In genomic region chr4:148503681-148504080, GRCh38 we compare ENCODE assay signal across 23 cellular contexts.
"Had no signal": no experiment of that assay in that cellular context is flagged by ENCODE, and none has a peak within 500 bp of the region (broad histone marks: within the 10 kb centered on the region; RNA-seq: fewer than 3 reads in every experiment).

No MANE protein-coding gene starts in this region.

- H3K9me3 ChIP-seq: colonic mucosa, esophagus squamous epithelium, gastrocnemius medialis, left lung, lower lobe of right lung, mucosa of descending colon had no signal

- H3K27ac ChIP-seq: colonic mucosa, epithelial cell of prostate, esophagus squamous epithelium, gastrocnemius medialis, heart right ventricle, left lung, lower lobe of right lung had no signal

- DNase-seq: colonic mucosa; cortex of kidney; effector CD8-positive, alpha-beta T cell; effector memory CD8-positive, alpha-beta T cell; endodermal cell; erythroblast; esophagus squamous epithelium; foreskin fibroblast; foreskin melanocyte; gastrocnemius medialis; glutamatergic neuron; head of caudate nucleus; heart right ventricle; hippocampal formation; left cardiac atrium; left lung; left ventricle myocardium superior; lower lobe of right lung; mesenchymal stem cell; mucosa of descending colon; naive B cell had no signal

- H3K4me3 ChIP-seq: colonic mucosa, esophagus squamous epithelium, gastrocnemius medialis, heart right ventricle, left lung, lower lobe of right lung, mucosa of descending colon had no signal

- H3K27me3 ChIP-seq: colonic mucosa, esophagus squamous epithelium, gastrocnemius medialis, heart right ventricle, left lung had no signal

- H3K4me1 ChIP-seq: colonic mucosa, esophagus squamous epithelium, gastrocnemius medialis, heart right ventricle, left lung, lower lobe of right lung had no signal

- H3K36me3 ChIP-seq: colonic mucosa, esophagus squamous epithelium, gastrocnemius medialis, heart right ventricle, left lung, lower lobe of right lung had no signal

- ATAC-seq: effector memory CD8-positive, alpha-beta T cell; esophagus mucosa; gastrocnemius medialis; heart right ventricle; left cardiac atrium; left lung; left ventricle myocardium superior; lower lobe of right lung; mucosa of descending colon had no signal
